8 cellular contexts compared by ENCODE assay signal in the genomic region with DNA sequence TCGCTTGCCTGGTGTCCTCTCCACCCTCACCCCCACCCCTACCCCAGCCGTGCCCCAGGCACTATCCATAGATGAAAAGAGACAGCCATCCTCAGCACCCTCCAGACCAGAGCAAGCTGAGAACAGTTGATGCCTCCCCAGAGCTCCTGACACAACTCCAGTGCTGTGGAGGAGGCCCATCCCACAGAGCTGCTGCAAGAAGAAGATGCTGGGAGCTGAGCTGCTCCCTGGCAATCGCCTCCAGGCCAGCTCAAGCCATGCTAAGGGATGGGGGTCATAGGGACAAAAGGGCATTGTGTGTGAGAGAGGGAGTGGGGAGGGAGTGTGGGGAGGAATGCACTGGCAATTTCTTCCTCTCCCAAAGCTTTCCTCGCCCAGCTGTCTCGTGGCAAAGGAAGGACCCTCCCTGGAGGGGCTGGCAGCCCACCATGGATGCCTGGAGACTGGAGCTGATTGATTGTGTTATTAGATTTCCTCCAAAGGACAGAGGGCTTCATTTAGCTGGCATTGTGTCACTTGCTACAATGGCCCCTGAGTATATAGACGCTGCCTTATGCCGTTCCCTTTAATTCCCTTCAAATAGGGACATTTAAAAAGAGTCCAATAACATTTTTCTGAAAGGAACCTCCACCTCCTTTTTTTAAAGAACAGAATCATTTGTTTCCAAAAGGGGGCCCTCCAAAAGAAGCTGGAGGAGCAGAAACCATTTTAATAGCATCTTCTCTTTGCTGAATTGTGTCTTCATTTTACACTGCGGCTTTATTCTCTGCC.
DNase-seq lines count a peak whose midpoint lies in the region; ATAC-seq and TF ChIP-seq lines count a peak whose summit lies in the region.

No MANE protein-coding gene starts in this region.

- TF ChIP-seq CTCF in OCI-LY7 (conservative IDR thresholded peaks at IDR 0.05; ENCODE audit: low read length) (peak; percentile 22; the same call in 1 of the 2 replicates), brain (conservative IDR thresholded peaks at IDR 0.05) (no peak)

- DNase-seq in OCI-LY7 (ENCODE audit: low spot score) = no peak
- peak; percentile 27 for DNase-seq in left kidney (ENCODE audit: low read depth, low spot score)
- no peak for DNase-seq in HUDEP-2 (lab: John Stamatoyannopoulos, UW; ENCODE audit: unreplicated experiment in 76 of 76)
- no peak for DNase-seq in hepatic stellate cell (ENCODE audit: low spot score)

- H3K4me2 ChIP-seq in OCI-LY7 (ENCODE audit: low read length) = peak overlapping the region; percentile 59

- no peaks in the 10 kb centered on the region for H3K9me2 ChIP-seq in OCI-LY7 (ENCODE audit: insufficient read depth, low read length)

- H3K9me3 Mint-ChIP-seq in brain = peaks cover 0 to 3% (median 0%) of the 10 kb centered on the region in 5 experiments
- no peaks in the 10 kb centered on the region for H3K9me3 Mint-ChIP-seq in stimulated activated memory B cell treated with anti-CD40 and anti-IgM and Interleukin-4, amounts not matched to agents 10 μg/mL and 1 μg/mL and 100 μg/mL, for 72 hours

- no peaks in the 10 kb centered on the region for H4K20me1 ChIP-seq in OCI-LY7 (ENCODE audit: insufficient read depth, low read length)

- H3K4me1 ChIP-seq in OCI-LY7 (ENCODE audit: insufficient read depth, low read length, poor library complexity, severe bottlenecking) = peaks cover 29% of the 10 kb centered on the region

- H3K4me3 ChIP-seq in OCI-LY7 (ENCODE audit: low read depth, low read length, poor library complexity, severe bottlenecking) = peak overlapping the region; percentile 12

- H3K27ac ChIP-seq in OCI-LY7 (ENCODE audit: low read depth, low read length, poor library complexity, severe bottlenecking) = peak overlapping the region; percentile 48

- no peaks in the 10 kb centered on the region for H3K36me3 ChIP-seq in OCI-LY7 (ENCODE audit: insufficient read depth, low read length)

- H3K36me3 Mint-ChIP-seq in brain = no peaks in the 10 kb centered on the region
- H3K36me3 Mint-ChIP-seq in stimulated activated memory B cell treated with anti-CD40 and anti-IgM and Interleukin-4, amounts not matched to agents 10 μg/mL and 1 μg/mL and 100 μg/mL, for 72 hours = no peaks in the 10 kb centered on the region

- no TSS peak for BruUV-seq in OCI-LY7 (replicated peaks; lab: Mats Ljungman, UMichigan)

- no peak for ATAC-seq in stimulated activated memory B cell treated with anti-CD40 and anti-IgM and Interleukin-4, amounts not matched to agents 10 μg/mL and 1 μg/mL and 100 μg/mL, for 72 hours
- ATAC-seq in HG02642 (IDR thresholded peaks at IDR 0.05; ENCODE audit: poor library complexity, unreplicated experiment) (no peak), GM19467 (IDR thresholded peaks at IDR 0.05; ENCODE audit: unreplicated experiment) (no peak)

- H3K27ac Mint-ChIP-seq in brain = peak overlapping the region in 4 of 5 experiments; percentile 82 to 93 (median 90)
- H3K27ac Mint-ChIP-seq in stimulated activated memory B cell treated with anti-CD40 and anti-IgM and Interleukin-4, amounts not matched to agents 10 μg/mL and 1 μg/mL and 100 μg/mL, for 72 hours = peak overlapping the region; percentile 66

- H3K9me3 ChIP-seq in OCI-LY7 (ENCODE audit: low read length) = no peaks in the 10 kb centered on the region

- peak overlapping the region; percentile 93 for H2AFZ ChIP-seq in OCI-LY7 (ENCODE audit: low read length)

- CTCF ChIA-PET in OCI-LY7 (lab: Charles Lee; ENCODE audit: unreplicated experiment) = interaction anchor here (0.6 to 1.2 kb wide), 3 partner anchors 11 to 23 kb away, joined by 3 to 5 read pairs (median 3); no protein-coding TSS in a partner anchor

- H3K27me3 Mint-ChIP-seq in brain = peaks cover 6% of the 10 kb centered on the region
- no peaks in the 10 kb centered on the region for H3K27me3 Mint-ChIP-seq in stimulated activated memory B cell treated with anti-CD40 and anti-IgM and Interleukin-4, amounts not matched to agents 10 μg/mL and 1 μg/mL and 100 μg/mL, for 72 hours

- H3K79me2 ChIP-seq in OCI-LY7 (ENCODE audit: insufficient read depth, low read depth, low read length) = no peaks in the 10 kb centered on the region

- peak overlapping the region in 4 of 5 experiments; percentile 20 to 66 (median 33) for H3K4me3 Mint-ChIP-seq in brain
- H3K4me3 Mint-ChIP-seq in stimulated activated memory B cell treated with anti-CD40 and anti-IgM and Interleukin-4, amounts not matched to agents 10 μg/mL and 1 μg/mL and 100 μg/mL, for 72 hours = no peak overlapping the region

- peaks cover 73% of the 10 kb centered on the region for H3K4me1 Mint-ChIP-seq in brain
- peaks cover 18% of the 10 kb centered on the region for H3K4me1 Mint-ChIP-seq in stimulated activated memory B cell treated with anti-CD40 and anti-IgM and Interleukin-4, amounts not matched to agents 10 μg/mL and 1 μg/mL and 100 μg/mL, for 72 hours

- POLR2A ChIA-PET in OCI-LY7 (lab: Charles Lee) = interaction anchor here (0.5 to 3.6 kb wide), 17 partner anchors 10 to 886 kb away, joined by 3 to 27 read pairs (median 3); no protein-coding TSS in a partner anchor

- intact Hi-C loops in OCI-LY7 (cut with micrococcal nuclease; ENCODE audit: unreplicated experiment) = loop anchor here (2.0 kb wide), 1 partner anchor 391 kb away; no protein-coding TSS in a partner anchor
